9 cellular contexts compared by ENCODE assay signal in genomic region chrY:6964727-6965126, GRCh38. TPM values are rescaled to one million over a fixed set of nuclear protein-coding genes. Genes with fewer than 3 reads are reported as not detected.
DNase-seq lines count a peak whose midpoint lies in the region; TF ChIP-seq lines count a peak whose summit lies in the region.
"Had no signal": no experiment of that assay in that cellular context is flagged by ENCODE, and none has a peak within 500 bp of the region (broad histone marks: within the 10 kb centered on the region; RNA-seq: fewer than 3 reads in every experiment).

No MANE protein-coding gene starts in this region.

- in situ Hi-C loops in GM13976 (cut with MboI; ENCODE audit: low sequenced_read_pairs, unreplicated experiment), result no loop called here

- no peaks in the 10 kb centered on the region for H3K4me1 Mint-ChIP-seq in progenitor cell of endocrine pancreas (ENCODE audit: low read depth)

- no peak overlapping the region for H3K9ac ChIP-seq in OCI-LY1 (ENCODE audit: low read length)

- H3K27me3 Mint-ChIP-seq in progenitor cell of endocrine pancreas, result no peaks in the 10 kb centered on the region

- H3K27ac Mint-ChIP-seq in progenitor cell of endocrine pancreas, result no peak overlapping the region

- H3K27ac ChIP-seq in OCI-LY1 (ENCODE audit: low read depth, low read length, poor library complexity, severe bottlenecking), result no peak overlapping the region

- H3F3A ChIP-seq in OCI-LY1 (ENCODE audit: insufficient read depth, low read length), result no peaks in the 10 kb centered on the region

- no peaks in the 10 kb centered on the region for H3K36me3 ChIP-seq in OCI-LY1 (ENCODE audit: insufficient read depth, low read length)

- H2AFZ ChIP-seq in OCI-LY1 (ENCODE audit: low read length), result no peak overlapping the region

- no peaks in the 10 kb centered on the region for H3K27me3 ChIP-seq in OCI-LY1 (ENCODE audit: insufficient read depth, low read length)

- H3K4me2 ChIP-seq in OCI-LY1 (ENCODE audit: low read length), result peak overlapping the region; percentile 32; the same call in 1 of the 2 replicates

- TF ChIP-seq CTCF in OCI-LY1 (IDR thresholded peaks at IDR 0.05; ENCODE audit: low read length), result peak; percentile 41; the same call in 1 of the 2 replicates
- TF ChIP-seq CTCF in epithelial cell of esophagus (IDR thresholded peaks at IDR 0.05; ENCODE audit: insufficient read depth, low read depth, low read length, missing control alignments), result peak; percentile 60
- TF ChIP-seq CTCF in GM13976 (IDR thresholded peaks at IDR 0.05; ENCODE audit: borderline replicate concordance, control extremely low read depth, extremely low read depth, insufficient read depth, missing control alignments), result no peak
- TF ChIP-seq CTCF in progenitor cell of endocrine pancreas (IDR thresholded peaks at IDR 0.05; ENCODE audit: unreplicated experiment), result no peak

- H4K20me1 ChIP-seq in OCI-LY1 (ENCODE audit: insufficient read depth, low read length), result no peaks in the 10 kb centered on the region

- peaks cover 9% of the 10 kb centered on the region for H3K4me1 ChIP-seq in OCI-LY1 (ENCODE audit: insufficient read depth, low read length, severe bottlenecking)

- H3K9me3 ChIP-seq in OCI-LY1 (ENCODE audit: low read length), result no peaks in the 10 kb centered on the region

- no peaks in the 10 kb centered on the region for H3K36me3 Mint-ChIP-seq in progenitor cell of endocrine pancreas (ENCODE audit: insufficient read depth)

- H3K79me2 ChIP-seq in OCI-LY1 (ENCODE audit: insufficient read depth, low read length), result no peaks in the 10 kb centered on the region

- DNase-seq in NCI-H526 (lab: John Stamatoyannopoulos, UW) (peak; percentile 1 to 33), NCI-H526 treated with DMSO at 0.1 percent for 48 hours (lab: John Stamatoyannopoulos, UW) (no peak), epithelial cell of esophagus (ENCODE audit: low read depth) (peak; percentile 60), GM13976 (ENCODE audit: low spot score) (no peak), SKM-1 treated with dmso at 0.1 percent for 144 hours (lab: John Stamatoyannopoulos, UW; ENCODE audit: unreplicated experiment) (no peak), progenitor cell of endocrine pancreas (ENCODE audit: low spot score, unreplicated experiment) (no peak)
- DNase-seq in stimulated activated CD4-positive, alpha-beta T cell treated with anti-CD3 and anti-CD28 coated beads, Interleukin-4, amount 100 ng/mL, for 48 hours (ENCODE audit: low read depth in 2 of 2), result peak; percentile 1 to 10

- H3K4me3 ChIP-seq in OCI-LY1 (ENCODE audit: low read depth, low read length, poor library complexity, severe bottlenecking) (no peak overlapping the region), epithelial cell of esophagus (ENCODE audit: low read length) (no peak overlapping the region)

- no peak overlapping the region for H3K4me3 Mint-ChIP-seq in progenitor cell of endocrine pancreas (ENCODE audit: low read depth)

- no peaks in the 10 kb centered on the region for H3K9me2 ChIP-seq in OCI-LY1 (ENCODE audit: low read depth, low read length)

- no peaks in the 10 kb centered on the region for H3K9me3 Mint-ChIP-seq in progenitor cell of endocrine pancreas (ENCODE audit: low read depth)

RNA-seq across cellular contexts. Expression of gene AMELY, which starts 53.2 kb away (rescaled TPM):
- total RNA-seq in progenitor cell of endocrine pancreas, result not detected in 2 replicates
- total RNA-seq: mucosa of gallbladder had no signal

RNA-seq across cellular contexts. Expression of gene TBL1Y, which starts 54.2 kb away (rescaled TPM):
- total RNA-seq in progenitor cell of endocrine pancreas, result not detected in 2 replicates
- total RNA-seq: mucosa of gallbladder had no signal

Comparison
In these comparisons a context has a peak if more than half of its experiments do, and no peak if none do; other contexts are left out.
1. DNase-seq: peak in NCI-H526 (2 of 2), epithelial cell of esophagus (single experiment) and stimulated activated CD4-positive, alpha-beta T cell treated with anti-CD3 and anti-CD28 coated beads, Interleukin-4, amount 100 ng/mL, for 48 hours (2 of 2); none in NCI-H526 treated with DMSO at 0.1 percent for 48 hours (single experiment), GM13976 (single experiment), SKM-1 treated with dmso at 0.1 percent for 144 hours (single experiment) and progenitor cell of endocrine pancreas (single experiment).
2. CTCF ChIP-seq: peak in OCI-LY1 (single experiment) and epithelial cell of esophagus (single experiment); none in GM13976 (single experiment) and progenitor cell of endocrine pancreas (single experiment).